In the genomic region with DNA sequence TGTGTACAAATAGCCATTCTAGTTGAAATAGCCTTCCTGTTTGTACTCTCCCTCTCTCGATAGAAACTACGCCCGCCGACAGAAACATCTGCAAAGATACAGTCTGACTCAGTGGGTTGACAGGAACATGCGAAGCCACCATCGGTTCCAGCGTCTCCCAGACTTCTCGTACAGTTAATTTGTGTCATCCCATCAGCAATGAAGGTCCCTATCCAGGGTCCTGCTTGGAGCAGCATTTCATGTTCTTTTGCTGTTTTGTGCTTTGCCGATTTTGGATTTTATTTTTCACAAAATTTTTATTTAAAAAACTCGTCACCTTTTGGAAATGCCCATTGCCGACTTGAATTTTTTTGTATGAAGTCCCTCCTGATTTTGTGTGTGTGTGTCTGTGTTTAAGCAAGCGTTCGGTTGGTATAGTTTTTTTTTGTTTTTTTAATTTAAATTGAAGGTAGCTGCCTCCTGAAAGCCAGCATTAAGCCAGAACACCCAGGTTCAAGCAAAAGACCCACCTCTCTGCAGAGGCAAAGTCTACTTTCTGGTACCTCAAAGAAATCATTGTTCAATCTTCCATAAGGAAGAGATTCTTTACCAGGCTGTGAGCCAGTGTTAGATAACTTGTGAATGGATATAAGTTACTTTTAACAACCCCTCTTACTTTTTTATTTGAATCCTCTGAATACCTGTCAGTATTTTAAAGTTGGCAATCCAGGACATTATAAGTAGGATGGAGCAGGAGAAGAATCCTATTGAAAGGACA, we compare ENCODE assay signal across 3 cellular contexts.
TF ChIP-seq lines count a peak whose summit lies in the region.

No MANE protein-coding gene starts in this region.

TF ChIP-seq in SK-N-SH, 30 proteins besides CTCF, POLR2A, EP300 and RAD21:
- TF ChIP-seq, protein P1, sequence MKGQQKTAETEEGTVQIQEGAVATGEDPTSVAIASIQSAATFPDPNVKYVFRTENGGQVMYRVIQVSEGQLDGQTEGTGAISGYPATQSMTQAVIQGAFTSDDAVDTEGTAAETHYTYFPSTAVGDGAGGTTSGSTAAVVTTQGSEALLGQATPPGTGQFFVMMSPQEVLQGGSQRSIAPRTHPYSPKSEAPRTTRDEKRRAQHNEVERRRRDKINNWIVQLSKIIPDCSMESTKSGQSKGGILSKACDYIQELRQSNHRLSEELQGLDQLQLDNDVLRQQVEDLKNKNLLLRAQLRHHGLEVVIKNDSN (IDR thresholded peaks at IDR 0.05; ENCODE audit: borderline replicate concordance, low read depth) = no peak
- TF ChIP-seq SMC3 (IDR thresholded peaks at IDR 0.05; ENCODE audit: low read depth, low read length) = no peak
- TF ChIP-seq, protein P2, sequence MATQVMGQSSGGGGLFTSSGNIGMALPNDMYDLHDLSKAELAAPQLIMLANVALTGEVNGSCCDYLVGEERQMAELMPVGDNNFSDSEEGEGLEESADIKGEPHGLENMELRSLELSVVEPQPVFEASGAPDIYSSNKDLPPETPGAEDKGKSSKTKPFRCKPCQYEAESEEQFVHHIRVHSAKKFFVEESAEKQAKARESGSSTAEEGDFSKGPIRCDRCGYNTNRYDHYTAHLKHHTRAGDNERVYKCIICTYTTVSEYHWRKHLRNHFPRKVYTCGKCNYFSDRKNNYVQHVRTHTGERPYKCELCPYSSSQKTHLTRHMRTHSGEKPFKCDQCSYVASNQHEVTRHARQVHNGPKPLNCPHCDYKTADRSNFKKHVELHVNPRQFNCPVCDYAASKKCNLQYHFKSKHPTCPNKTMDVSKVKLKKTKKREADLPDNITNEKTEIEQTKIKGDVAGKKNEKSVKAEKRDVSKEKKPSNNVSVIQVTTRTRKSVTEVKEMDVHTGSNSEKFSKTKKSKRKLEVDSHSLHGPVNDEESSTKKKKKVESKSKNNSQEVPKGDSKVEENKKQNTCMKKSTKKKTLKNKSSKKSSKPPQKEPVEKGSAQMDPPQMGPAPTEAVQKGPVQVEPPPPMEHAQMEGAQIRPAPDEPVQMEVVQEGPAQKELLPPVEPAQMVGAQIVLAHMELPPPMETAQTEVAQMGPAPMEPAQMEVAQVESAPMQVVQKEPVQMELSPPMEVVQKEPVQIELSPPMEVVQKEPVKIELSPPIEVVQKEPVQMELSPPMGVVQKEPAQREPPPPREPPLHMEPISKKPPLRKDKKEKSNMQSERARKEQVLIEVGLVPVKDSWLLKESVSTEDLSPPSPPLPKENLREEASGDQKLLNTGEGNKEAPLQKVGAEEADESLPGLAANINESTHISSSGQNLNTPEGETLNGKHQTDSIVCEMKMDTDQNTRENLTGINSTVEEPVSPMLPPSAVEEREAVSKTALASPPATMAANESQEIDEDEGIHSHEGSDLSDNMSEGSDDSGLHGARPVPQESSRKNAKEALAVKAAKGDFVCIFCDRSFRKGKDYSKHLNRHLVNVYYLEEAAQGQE (IDR thresholded peaks at IDR 0.05; ENCODE audit: low read depth, low read length) = peak; percentile 61; the same call in 1 of the 2 replicates
- no peak for TF ChIP-seq USF2 (IDR thresholded peaks at IDR 0.05; ENCODE audit: borderline replicate concordance, low read depth, low read length)
- TF ChIP-seq FOSL2 (IDR thresholded peaks at IDR 0.05; ENCODE audit: borderline replicate concordance, low read depth) = no peak
- TF ChIP-seq TEAD4 (IDR thresholded peaks at IDR 0.05; ENCODE audit: borderline replicate concordance, insufficient read depth) = no peak
- TF ChIP-seq MEF2A (IDR thresholded peaks at IDR 0.05; ENCODE audit: borderline replicate concordance, low read depth) = no peak

TF ChIP-seq in SK-N-SH treated with all-trans-retinoic acid at 6 μM for 48 hours, 23 proteins besides CTCF, POLR2A, EP300 and RAD21:
- no peak for TF ChIP-seq BACH2 (CRISPR knock-in tag; IDR thresholded peaks at IDR 0.05; ENCODE audit: borderline replicate concordance)
- no peak for TF ChIP-seq ZFP30 (CRISPR knock-in tag; IDR thresholded peaks at IDR 0.05)
- TF ChIP-seq TOX (CRISPR knock-in tag; IDR thresholded peaks at IDR 0.05; ENCODE audit: borderline replicate concordance) = no peak
- TF ChIP-seq GLIS3 (CRISPR knock-in tag; IDR thresholded peaks at IDR 0.05) = no peak
- no peak for TF ChIP-seq CSRNP3 (CRISPR knock-in tag; IDR thresholded peaks at IDR 0.05)
- no peak for TF ChIP-seq OSR1 (CRISPR knock-in tag; IDR thresholded peaks at IDR 0.05)
- TF ChIP-seq, protein P3, sequence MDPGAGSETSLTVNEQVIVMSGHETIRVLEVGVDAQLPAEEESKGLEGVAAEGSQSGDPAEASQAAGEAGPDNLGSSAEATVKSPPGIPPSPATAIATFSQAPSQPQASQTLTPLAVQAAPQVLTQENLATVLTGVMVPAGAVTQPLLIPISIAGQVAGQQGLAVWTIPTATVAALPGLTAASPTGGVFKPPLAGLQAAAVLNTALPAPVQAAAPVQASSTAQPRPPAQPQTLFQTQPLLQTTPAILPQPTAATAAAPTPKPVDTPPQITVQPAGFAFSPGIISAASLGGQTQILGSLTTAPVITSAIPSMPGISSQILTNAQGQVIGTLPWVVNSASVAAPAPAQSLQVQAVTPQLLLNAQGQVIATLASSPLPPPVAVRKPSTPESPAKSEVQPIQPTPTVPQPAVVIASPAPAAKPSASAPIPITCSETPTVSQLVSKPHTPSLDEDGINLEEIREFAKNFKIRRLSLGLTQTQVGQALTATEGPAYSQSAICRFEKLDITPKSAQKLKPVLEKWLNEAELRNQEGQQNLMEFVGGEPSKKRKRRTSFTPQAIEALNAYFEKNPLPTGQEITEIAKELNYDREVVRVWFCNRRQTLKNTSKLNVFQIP (CRISPR knock-in tag; IDR thresholded peaks at IDR 0.05; ENCODE audit: borderline replicate concordance, low read depth) = no peak
- no peak for TF ChIP-seq PPARA (CRISPR knock-in tag; IDR thresholded peaks at IDR 0.05; ENCODE audit: borderline replicate concordance)
- TF ChIP-seq ISL1 (CRISPR knock-in tag; IDR thresholded peaks at IDR 0.05) = no peak
- TF ChIP-seq ESRRG (CRISPR knock-in tag; IDR thresholded peaks at IDR 0.05) = no peak
TF ChIP-seq in SK-N-SH treated with all-trans-retinoic acid at 6 μM for 48 hours: peak in this region for 0.

TF ChIP-seq in HCT116, 20 proteins besides CTCF, POLR2A, EP300 and RAD21:
- TF ChIP-seq ELF1 (IDR thresholded peaks at IDR 0.05; ENCODE audit: borderline replicate concordance, low read depth) (no peak), ATF3 (IDR thresholded peaks at IDR 0.05) (no peak), CBX3 (IDR thresholded peaks at IDR 0.05; ENCODE audit: low read depth) (no peak), JUND (IDR thresholded peaks at IDR 0.05) (no peak), CEBPB (IDR thresholded peaks at IDR 0.05; ENCODE audit: low read depth) (no peak), EZH2phosphoT487 (IDR thresholded peaks at IDR 0.05; ENCODE audit: borderline replicate concordance) (no peak), ZNF274 (IDR thresholded peaks at IDR 0.05; ENCODE audit: low read depth, low read length) (no peak), FOSL1 (IDR thresholded peaks at IDR 0.05; ENCODE audit: low read depth) (no peak)
- TF ChIP-seq, protein P4, sequence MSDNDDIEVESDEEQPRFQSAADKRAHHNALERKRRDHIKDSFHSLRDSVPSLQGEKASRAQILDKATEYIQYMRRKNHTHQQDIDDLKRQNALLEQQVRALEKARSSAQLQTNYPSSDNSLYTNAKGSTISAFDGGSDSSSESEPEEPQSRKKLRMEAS (IDR thresholded peaks at IDR 0.05) = no peak
- TF ChIP-seq, protein P5, sequence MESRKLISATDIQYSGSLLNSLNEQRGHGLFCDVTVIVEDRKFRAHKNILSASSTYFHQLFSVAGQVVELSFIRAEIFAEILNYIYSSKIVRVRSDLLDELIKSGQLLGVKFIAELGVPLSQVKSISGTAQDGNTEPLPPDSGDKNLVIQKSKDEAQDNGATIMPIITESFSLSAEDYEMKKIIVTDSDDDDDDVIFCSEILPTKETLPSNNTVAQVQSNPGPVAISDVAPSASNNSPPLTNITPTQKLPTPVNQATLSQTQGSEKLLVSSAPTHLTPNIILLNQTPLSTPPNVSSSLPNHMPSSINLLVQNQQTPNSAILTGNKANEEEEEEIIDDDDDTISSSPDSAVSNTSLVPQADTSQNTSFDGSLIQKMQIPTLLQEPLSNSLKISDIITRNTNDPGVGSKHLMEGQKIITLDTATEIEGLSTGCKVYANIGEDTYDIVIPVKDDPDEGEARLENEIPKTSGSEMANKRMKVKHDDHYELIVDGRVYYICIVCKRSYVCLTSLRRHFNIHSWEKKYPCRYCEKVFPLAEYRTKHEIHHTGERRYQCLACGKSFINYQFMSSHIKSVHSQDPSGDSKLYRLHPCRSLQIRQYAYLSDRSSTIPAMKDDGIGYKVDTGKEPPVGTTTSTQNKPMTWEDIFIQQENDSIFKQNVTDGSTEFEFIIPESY (IDR thresholded peaks at IDR 0.05; ENCODE audit: extremely low read depth, insufficient replicate concordance, low read length) = no peak
